Comparison of ENCODE assay signal across 19 cellular contexts in the genomic region with DNA sequence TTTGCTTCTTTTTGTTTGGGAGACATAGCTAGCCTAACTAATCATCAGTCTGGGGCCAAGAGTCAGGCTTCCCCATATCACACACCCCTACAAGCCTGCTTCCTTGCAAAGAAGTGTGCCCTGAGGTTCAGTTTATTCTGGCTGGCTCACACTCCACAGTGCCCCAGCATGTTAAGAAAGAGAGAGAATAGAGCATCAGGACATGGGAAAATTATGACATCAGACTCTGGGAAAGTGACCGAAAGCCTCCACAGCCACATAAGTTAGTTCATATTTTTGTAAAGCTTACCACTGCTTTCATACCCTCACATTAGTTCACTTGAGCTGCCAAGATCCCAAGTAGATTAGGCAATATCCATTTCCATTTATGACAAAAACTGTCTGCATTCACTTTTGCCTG.
DNase-seq lines count a peak whose midpoint lies in the region; ATAC-seq and TF ChIP-seq lines count a peak whose summit lies in the region.
"Had no signal": no experiment of that assay in that cellular context is flagged by ENCODE, and none has a peak within 500 bp of the region (broad histone marks: within the 10 kb centered on the region; RNA-seq: fewer than 3 reads in every experiment).

No MANE protein-coding gene starts in this region.

- no peaks in the 10 kb centered on the region for H3K27me3 Mint-ChIP-seq in chondrocyte (ENCODE audit: low read depth)
- peaks cover 2% of the 10 kb centered on the region for H3K27me3 Mint-ChIP-seq in glutamatergic neuron (ENCODE audit: unreplicated experiment)

- H3K9ac ChIP-seq in smooth muscle cell (ENCODE audit: low read depth): no peak overlapping the region
- H3K9ac ChIP-seq: parathyroid adenoma had no signal

- H3K27ac ChIP-seq in right cardiac atrium (ENCODE audit: low read length): no peak overlapping the region
- H3K27ac ChIP-seq in gastroesophageal sphincter: no peak overlapping the region
- no peak overlapping the region for H3K27ac ChIP-seq in smooth muscle cell (ENCODE audit: low read depth)
- H3K27ac ChIP-seq: A549, epithelial cell of prostate, parathyroid adenoma, RWPE1, transverse colon had no signal

- DNase-seq in right cardiac atrium: peak in 1 of 3 donors; percentile 16
- no peak for DNase-seq in cardiac septum (ENCODE audit: low spot score)
- DNase-seq in chondrocyte (ENCODE audit: low spot score): no peak
- DNase-seq in smooth muscle cell (lab: John Stamatoyannopoulos, UW; ENCODE audit: unreplicated experiment): no peak
- no peak for DNase-seq in glutamatergic neuron
- DNase-seq: activated CD8-positive, alpha-beta T cell treated with anti-CD3 and anti-CD28 coated beads for 36 hours; activated naive CD8-positive, alpha-beta T cell treated with anti-CD3 and anti-CD28 coated beads, Interleukin-2, amount 10 ng/mL, durations not matched to agents 7 days and 5 days; activated T-cell treated with anti-CD3 and anti-CD28 coated beads, Interleukin-2, amount 50 U/mL, for 48 hours; NCI-H345; NK-92 treated with Interleukin-12 subunit alpha and Interleukin-12 subunit beta, amount 100 ng/mL, for 24 hours; transverse colon had no signal

- H3K4me1 Mint-ChIP-seq in chondrocyte (ENCODE audit: low read depth): peaks cover 53% of the 10 kb centered on the region
- no peaks in the 10 kb centered on the region for H3K4me1 Mint-ChIP-seq in glutamatergic neuron (ENCODE audit: low read depth, unreplicated experiment)

- ATAC-seq in right cardiac atrium (peak; percentile 68 to 92), gastroesophageal sphincter (peak; percentile 34), HG03565 (IDR thresholded peaks at IDR 0.05; ENCODE audit: unreplicated experiment) (no peak), HG03045 (IDR thresholded peaks at IDR 0.05; ENCODE audit: unreplicated experiment) (no peak)
- ATAC-seq: A549; activated CD8-positive, alpha-beta T cell treated with anti-CD3 and anti-CD28 coated beads for 36 hours; stimulated activated effector memory CD8-positive, alpha-beta T cell treated with anti-CD3 and anti-CD28 coated beads, Interleukin-12 subunit alpha, Interleukin-12 subunit beta, amount 100 ng/mL, for 72 hours had no signal

- H3K4me1 ChIP-seq in right cardiac atrium (ENCODE audit: control insufficient read depth, insufficient read depth, low read length) (no peaks in the 10 kb centered on the region), gastroesophageal sphincter (peaks cover 0 to 8% (median 0%) of the 10 kb centered on the region in 3 donors), smooth muscle cell (ENCODE audit: low read depth) (no peaks in the 10 kb centered on the region)
- H3K4me1 ChIP-seq: A549, parathyroid adenoma, transverse colon had no signal

- H2AFZ ChIP-seq in smooth muscle cell (ENCODE audit: low read depth): no peak overlapping the region
- H2AFZ ChIP-seq: parathyroid adenoma had no signal

- H3K27me3 ChIP-seq in right cardiac atrium (ENCODE audit: control insufficient read depth, insufficient read depth): no peaks in the 10 kb centered on the region
- no peaks in the 10 kb centered on the region for H3K27me3 ChIP-seq in gastroesophageal sphincter
- H3K27me3 ChIP-seq in smooth muscle cell (ENCODE audit: low read depth): peaks cover 5% of the 10 kb centered on the region
- H3K27me3 ChIP-seq: transverse colon had no signal

- no peaks in the 10 kb centered on the region for H3K36me3 Mint-ChIP-seq in chondrocyte (ENCODE audit: low read depth)
- H3K36me3 Mint-ChIP-seq in glutamatergic neuron (ENCODE audit: unreplicated experiment): no peaks in the 10 kb centered on the region
- H3K36me3 Mint-ChIP-seq: stimulated activated effector memory CD8-positive, alpha-beta T cell treated with anti-CD3 and anti-CD28 coated beads, Interleukin-12 subunit alpha, Interleukin-12 subunit beta, amount 100 ng/mL, for 72 hours had no signal

- H3K79me2 ChIP-seq in smooth muscle cell (ENCODE audit: low read depth): no peaks in the 10 kb centered on the region
- H3K79me2 ChIP-seq: parathyroid adenoma had no signal

- H3K27ac Mint-ChIP-seq in chondrocyte (ENCODE audit: unreplicated experiment) (peak overlapping the region; percentile 76), glutamatergic neuron (ENCODE audit: unreplicated experiment) (no peak overlapping the region)
- H3K27ac Mint-ChIP-seq: activated CD8-positive, alpha-beta T cell treated with anti-CD3 and anti-CD28 coated beads for 36 hours; activated naive CD8-positive, alpha-beta T cell treated with anti-CD3 and anti-CD28 coated beads, Interleukin-2, amount 10 ng/mL, durations not matched to agents 7 days and 5 days; stimulated activated effector memory CD8-positive, alpha-beta T cell treated with anti-CD3 and anti-CD28 coated beads, Interleukin-12 subunit alpha, Interleukin-12 subunit beta, amount 100 ng/mL, for 72 hours had no signal

- no peak overlapping the region for H3K4me2 ChIP-seq in smooth muscle cell
- H3K4me2 ChIP-seq: A549 had no signal

- no peaks in the 10 kb centered on the region for H3F3A ChIP-seq in smooth muscle cell (ENCODE audit: low read depth)

- TF ChIP-seq EP300 in gastroesophageal sphincter (IDR thresholded peaks at IDR 0.05): no peak

- H3K9me3 ChIP-seq in right cardiac atrium (ENCODE audit: control insufficient read depth, low read length): no peaks in the 10 kb centered on the region
- H3K9me3 ChIP-seq in gastroesophageal sphincter: no peaks in the 10 kb centered on the region
- H3K9me3 ChIP-seq in smooth muscle cell (replicated peaks; ENCODE audit: low read depth): no peaks in the 10 kb centered on the region
- H3K9me3 ChIP-seq: A549, transverse colon had no signal

- peaks cover 6% of the 10 kb centered on the region for H3K9me3 Mint-ChIP-seq in chondrocyte (ENCODE audit: low read depth)
- peaks cover 3% of the 10 kb centered on the region for H3K9me3 Mint-ChIP-seq in glutamatergic neuron (ENCODE audit: unreplicated experiment)
- H3K9me3 Mint-ChIP-seq: activated CD8-positive, alpha-beta T cell treated with anti-CD3 and anti-CD28 coated beads for 36 hours had no signal

- H4K20me1 ChIP-seq in smooth muscle cell (ENCODE audit: low read depth): no peaks in the 10 kb centered on the region

- H3K4me3 ChIP-seq in right cardiac atrium (ENCODE audit: low read length) (no peak overlapping the region), gastroesophageal sphincter (no peak overlapping the region), smooth muscle cell (no peak overlapping the region)
- H3K4me3 ChIP-seq: A549, transverse colon had no signal

- peak overlapping the region; percentile 3 for H3K4me3 Mint-ChIP-seq in chondrocyte (ENCODE audit: unreplicated experiment)
- H3K4me3 Mint-ChIP-seq in glutamatergic neuron (ENCODE audit: unreplicated experiment): no peak overlapping the region
- H3K4me3 Mint-ChIP-seq: activated CD8-positive, alpha-beta T cell treated with anti-CD3 and anti-CD28 coated beads for 36 hours; activated naive CD8-positive, alpha-beta T cell treated with anti-CD3 and anti-CD28 coated beads, Interleukin-2, amount 10 ng/mL, durations not matched to agents 7 days and 5 days; stimulated activated effector memory CD8-positive, alpha-beta T cell treated with anti-CD3 and anti-CD28 coated beads, Interleukin-12 subunit alpha, Interleukin-12 subunit beta, amount 100 ng/mL, for 72 hours had no signal

- no peak for TF ChIP-seq POLR2A in gastroesophageal sphincter (IDR thresholded peaks at IDR 0.05)

- intact Hi-C loops in right cardiac atrium (cut with DNase I) (no loop called here), cardiac septum (cut with DNase I) (no loop called here)

- no peak for TF ChIP-seq CTCF in chondrocyte (IDR thresholded peaks at IDR 0.05)
- no peak for TF ChIP-seq CTCF in gastroesophageal sphincter (IDR thresholded peaks at IDR 0.05)
- TF ChIP-seq CTCF in smooth muscle cell (IDR thresholded peaks at IDR 0.05; ENCODE audit: borderline replicate concordance, insufficient read depth, poor library complexity, severe bottlenecking): no peak
- no peak for TF ChIP-seq CTCF in glutamatergic neuron (IDR thresholded peaks at IDR 0.05; ENCODE audit: partially characterized antibody, unreplicated experiment)

- H3K36me3 ChIP-seq in gastroesophageal sphincter: no peaks in the 10 kb centered on the region
- H3K36me3 ChIP-seq in smooth muscle cell (ENCODE audit: low read depth): no peaks in the 10 kb centered on the region
- H3K36me3 ChIP-seq: transverse colon had no signal

- WGBS in right cardiac atrium: 52% methylated on average over 1 of the region's 1 CpG
- 57% methylated on average over 1 of the region's 1 CpG for whole genome bisulfite sequencing in gastroesophageal sphincter (ENCODE audit: low coverage in 1 of 2), 2 donors
- WGBS in smooth muscle cell (ENCODE audit: low lambda C conversion rate): 80% methylated on average over 1 of the region's 1 CpG

Comparison
In these comparisons a context has a peak if more than half of its experiments do, and no peak if none do; other contexts are left out.
1. ATAC-seq: peak in right cardiac atrium (2 of 2) and gastroesophageal sphincter (single experiment); none in HG03565 (single experiment) and HG03045 (single experiment).